8 cellular contexts compared by ENCODE assay signal in genomic region chr9:68546596-68547390, GRCh38. TPM values are rescaled to one million over a fixed set of nuclear protein-coding genes. Genes with fewer than 3 reads are reported as not detected.
DNase-seq lines count a peak whose midpoint lies in the region; ATAC-seq lines count a peak whose summit lies in the region.

No MANE protein-coding gene starts in this region.

- H3K79me2 ChIP-seq in Karpas-422 (ENCODE audit: low read length): no peaks in the 10 kb centered on the region

- H3K27me3 Mint-ChIP-seq in dendritic cell treated with granulocyte-macrophage colony-stimulating factor and Interleukin-4, amounts not matched to agents 40 ng/mL and 50 ng/mL, for 4 days: no peaks in the 10 kb centered on the region

- no peaks in the 10 kb centered on the region for H4K20me1 ChIP-seq in Karpas-422 (ENCODE audit: insufficient read depth, low read depth, low read length)

- no peaks in the 10 kb centered on the region for H3K36me3 Mint-ChIP-seq in dendritic cell treated with granulocyte-macrophage colony-stimulating factor and Interleukin-4, amounts not matched to agents 40 ng/mL and 50 ng/mL, for 4 days (ENCODE audit: low read depth)

- H3K4me3 ChIP-seq in skeletal muscle tissue (ENCODE audit: low read length in 3 of 3): no peak overlapping the region
- H3K4me3 ChIP-seq in Karpas-422 (ENCODE audit: low read length): no peak overlapping the region

- peak overlapping the region; percentile 95 for H3K27ac Mint-ChIP-seq in dendritic cell treated with granulocyte-macrophage colony-stimulating factor and Interleukin-4, amounts not matched to agents 40 ng/mL and 50 ng/mL, for 4 days

- DNase-seq in AML-193 (lab: John Stamatoyannopoulos, UW) (peak; percentile 92 to 93), NCI-H345 (lab: John Stamatoyannopoulos, UW) (no peak), NCI-H774 (lab: John Stamatoyannopoulos, UW) (no peak), Karpas-422 (no peak)

- H3K27me3 ChIP-seq in skeletal muscle tissue (ENCODE audit: control insufficient read depth in 3 of 3, insufficient read depth in 3 of 3, low read length in 3 of 3) (no peaks in the 10 kb centered on the region), Karpas-422 (ENCODE audit: low read length) (no peaks in the 10 kb centered on the region)

- no peaks in the 10 kb centered on the region for H3K9me3 ChIP-seq in skeletal muscle tissue (ENCODE audit: control insufficient read depth in 3 of 3, low read length in 3 of 3)
- no peaks in the 10 kb centered on the region for H3K9me3 ChIP-seq in Karpas-422 (ENCODE audit: low read length)

- H3K4me2 ChIP-seq in Karpas-422 (ENCODE audit: low read depth, low read length, poor library complexity, severe bottlenecking): no peak overlapping the region

- H2AFZ ChIP-seq in Karpas-422 (ENCODE audit: low read length): no peak overlapping the region; the same call in 1 of the 2 replicates

- peak; percentile 88 for ATAC-seq in GM19438 (IDR thresholded peaks at IDR 0.05; ENCODE audit: low read depth, unreplicated experiment)
- peak; percentile 81 for ATAC-seq in HG03432 (IDR thresholded peaks at IDR 0.05; ENCODE audit: unreplicated experiment)

- H3K4me3 Mint-ChIP-seq in dendritic cell treated with granulocyte-macrophage colony-stimulating factor and Interleukin-4, amounts not matched to agents 40 ng/mL and 50 ng/mL, for 4 days: peak overlapping the region; percentile 65

- H3K27ac ChIP-seq in skeletal muscle tissue (ENCODE audit: low read depth, low read length) (peak overlapping the region; percentile 41), Karpas-422 (ENCODE audit: low read length) (no peak overlapping the region)

- peaks cover 65% of the 10 kb centered on the region for H3K4me1 Mint-ChIP-seq in dendritic cell treated with granulocyte-macrophage colony-stimulating factor and Interleukin-4, amounts not matched to agents 40 ng/mL and 50 ng/mL, for 4 days (ENCODE audit: low read depth)

- H3K36me3 ChIP-seq in skeletal muscle tissue (ENCODE audit: control insufficient read depth in 3 of 3, insufficient read depth in 3 of 3, low read length in 3 of 3) (no peaks in the 10 kb centered on the region), Karpas-422 (ENCODE audit: insufficient read depth, low read length) (no peaks in the 10 kb centered on the region)

- H3K9me2 ChIP-seq in Karpas-422 (replicated peaks; ENCODE audit: insufficient read depth, low read length): no peaks in the 10 kb centered on the region

- H3K9ac ChIP-seq in skeletal muscle tissue (ENCODE audit: low read depth in 1 of 3, low read length in 3 of 3): no peak overlapping the region
- H3K9ac ChIP-seq in Karpas-422 (ENCODE audit: low read length): no peak overlapping the region

- H3K9me3 Mint-ChIP-seq in dendritic cell treated with granulocyte-macrophage colony-stimulating factor and Interleukin-4, amounts not matched to agents 40 ng/mL and 50 ng/mL, for 4 days: no peaks in the 10 kb centered on the region

- H3K4me1 ChIP-seq in skeletal muscle tissue (ENCODE audit: control insufficient read depth in 3 of 3, insufficient read depth in 3 of 3, low read length in 3 of 3) (peaks cover 0 to 4% (median 4%) of the 10 kb centered on the region in 3 donors), Karpas-422 (ENCODE audit: low read length) (peaks cover 14% of the 10 kb centered on the region)

- intact Hi-C loops in dendritic cell treated with granulocyte-macrophage colony-stimulating factor and Interleukin-4, amounts not matched to agents 40 ng/mL and 50 ng/mL, for 4 days (cut with micrococcal nuclease): no loop called here

RNA-seq across cellular contexts. Expression of gene TMEM252, which starts 6.1 kb away (rescaled TPM):
- total RNA-seq in skeletal muscle tissue: not detected
- not detected in 2 replicates for total RNA-seq in Karpas-422 (2014; rRNA removed; shearing (Covaris generic); ENCODE audit: low replicate concordance)

Comparison
In these comparisons a context has a peak if more than half of its experiments do, and no peak if none do; other contexts are left out.
1. DNase-seq: peak in AML-193 (2 of 2); none in NCI-H345 (single experiment), NCI-H774 (single experiment) and Karpas-422 (single experiment).